In genomic region chr20:50713677-50714101, GRCh38 we compare ENCODE assay signal across 8 cellular contexts. TPM values are rescaled to one million over a fixed set of nuclear protein-coding genes. Genes with fewer than 3 reads are reported as not detected.
DNase-seq lines count a peak whose midpoint lies in the region; ATAC-seq, FAIRE-seq and TF ChIP-seq lines count a peak whose summit lies in the region.

No MANE protein-coding gene starts in this region.

- ATAC-seq in A549 (peak; percentile 54 to 77; a peak in 3 of 6 replicates), lung (ENCODE audit: insufficient read depth, low FRiP score) (no peak), HG03469 (IDR thresholded peaks at IDR 0.05; ENCODE audit: unreplicated experiment) (no peak)

- no peaks in the 10 kb centered on the region for H3K9me3 ChIP-seq in A549
- H3K9me3 ChIP-seq in H1 (ENCODE audit: insufficient read depth in 2 of 2, low read depth in 1 of 2, low read length in 1 of 2): no peaks in the 10 kb centered on the region
- H3K9me3 ChIP-seq in lung (ENCODE audit: control insufficient read depth in 2 of 2, insufficient read depth in 1 of 2, low read length in 1 of 2): no peaks in the 10 kb centered on the region

- H3K23me2 ChIP-seq in H1 (ENCODE audit: low read depth, low read length): no peaks in the 10 kb centered on the region

- H3K14ac ChIP-seq in H1 (ENCODE audit: insufficient read length): no peak overlapping the region

- CTCF ChIA-PET in A549 (lab: Yijun Ruan, JAX) (interaction anchor here (0.6 to 2.4 kb wide), 14 partner anchors 8 to 152 kb away, joined by 3 to 14 read pairs (median 4); no protein-coding TSS in a partner anchor), H1 (lab: Charles Lee; ENCODE audit: partially characterized antibody) (interaction anchor here (0.7 to 8.9 kb wide), 28 partner anchors 10 to 236 kb away, joined by 3 to 61 read pairs (median 4); no protein-coding TSS in a partner anchor)

- H2BK120ac ChIP-seq in H1 (replicated peaks; ENCODE audit: low read depth, low read length): no peak overlapping the region

- TF ChIP-seq RAD21 in A549 (conservative IDR thresholded peaks at IDR 0.05 in 1 of 2, IDR thresholded peaks at IDR 0.05 in 1 of 2) (peak; percentile 56 to 62), H1 (IDR thresholded peaks at IDR 0.05 in 1 of 2, conservative IDR thresholded peaks at IDR 0.05 in 1 of 2; ENCODE audit: low read depth in 2 of 2, low read length in 2 of 2) (peak; percentile 65 to 76)

- H3K79me1 ChIP-seq in H1 (ENCODE audit: low read depth, low read length): no peaks in the 10 kb centered on the region

- H4K8ac ChIP-seq in H1 (ENCODE audit: extremely low read depth, insufficient read depth, low read length): no peak overlapping the region

- peak overlapping the region; percentile 100 for H2AFZ ChIP-seq in H1 (ENCODE audit: low read length)

- H3K4me3 ChIP-seq in A549 (no peak overlapping the region), H1 (ENCODE audit: extremely low read depth in 1 of 4, insufficient read depth in 2 of 4, low read depth in 3 of 4, low read length in 4 of 4) (no peak overlapping the region), lung (no peak overlapping the region)

- H3K4me1 ChIP-seq in A549: peaks cover 14% of the 10 kb centered on the region; the same call in 1 of the 3 replicates
- H3K4me1 ChIP-seq in H1 (replicated peaks in 1 of 4; ENCODE audit: control insufficient read depth in 3 of 4, insufficient read depth in 4 of 4, low read length in 3 of 4): peaks cover 0 to 3% (median 2%) of the 10 kb centered on the region in 4 experiments; a peak in 1 of 7 replicates
- peaks cover 0 to 4% of the 10 kb centered on the region in 2 donors for H3K4me1 ChIP-seq in lung (ENCODE audit: control insufficient read depth in 2 of 2, insufficient read depth in 2 of 2, low read length in 2 of 2)

- H3K4me2 ChIP-seq in A549: no peak overlapping the region
- no peak overlapping the region for H3K4me2 ChIP-seq in H1 (ENCODE audit: insufficient read depth in 1 of 2, low read depth in 2 of 2, low read length in 2 of 2)

- peak in 1 of 2 experiments; percentile 56 for DNase-seq in A549 (ENCODE audit: low read depth in 1 of 2, low spot score in 1 of 2)
- DNase-seq in HTR-8/SVneo (ENCODE audit: insufficient read length, low spot score): peak; percentile 72
- peak in 1 of 2 experiments; percentile 56 for DNase-seq in H1 (ENCODE audit: low read depth in 1 of 2, low spot score in 2 of 2)
- DNase-seq in lung (ENCODE audit: low spot score): no peak
- DNase-seq in effector CD4-positive, alpha-beta T cell: no peak
- no peak for DNase-seq in NCI-H2171 (lab: John Stamatoyannopoulos, UW)
- DNase-seq in H4 (ENCODE audit: low spot score): no peak

- H2BK12ac ChIP-seq in H1 (ENCODE audit: low read depth, low read length): no peak overlapping the region

- H3K27ac ChIP-seq in A549 (peak overlapping the region in 1 of 2 experiments; percentile 44; a peak in 2 of 6 replicates), H1 (ENCODE audit: low read depth, low read length) (no peak overlapping the region), lung (ENCODE audit: low read depth in 1 of 2, low read length in 1 of 2) (no peak overlapping the region)

- no peak overlapping the region for H2BK5ac ChIP-seq in H1 (ENCODE audit: low read depth, low read length)

- H2AK5ac ChIP-seq in H1 (ENCODE audit: low read depth, low read length): no peak overlapping the region

- WGBS in A549 (ENCODE audit: missing lambda C conversion rate): 76% methylated on average over 7 of the region's 7 CpGs
- WGBS in H1 (ENCODE audit: extremely low coverage in 1 of 2, insufficient coverage in 1 of 2, insufficient read length in 1 of 2, insufficient replicate concordance in 2 of 2, low coverage in 1 of 2, low lambda C conversion rate in 2 of 2, missing lambda C conversion rate in 1 of 2), 2 experiments: 67% methylated on average over 7 of the region's 7 CpGs; no CpG with 5 or more reads in 1 of the 2 experiments
- WGBS in lung, 2 donors: 52 to 54% methylated on average over 7 of the region's 7 CpGs

- H3K36me3 ChIP-seq in H1 (ENCODE audit: control insufficient read depth in 2 of 4, insufficient read depth in 4 of 4, low read length in 3 of 4) (no peaks in the 10 kb centered on the region), lung (ENCODE audit: control insufficient read depth in 2 of 2, insufficient read depth in 2 of 2, low read length in 2 of 2) (no peaks in the 10 kb centered on the region)

- no peak overlapping the region for H3K56ac ChIP-seq in H1 (replicated peaks; ENCODE audit: insufficient read length, low read depth, low read length)

- no peak for TF ChIP-seq EP300 in A549 (IDR thresholded peaks at IDR 0.05)
- TF ChIP-seq EP300 in H1 (IDR thresholded peaks at IDR 0.05; ENCODE audit: borderline replicate concordance in 1 of 2, low read depth in 2 of 2, low read length in 2 of 2): no peak

- H4K91ac ChIP-seq in H1 (replicated peaks; ENCODE audit: insufficient read length, low read length): no peak overlapping the region

- TF ChIP-seq POLR2A in A549 (IDR thresholded peaks at IDR 0.05; ENCODE audit: low read length) (no peak), H1 (IDR thresholded peaks at IDR 0.05; ENCODE audit: control extremely low read depth in 1 of 2, low read depth in 2 of 2, low read length in 2 of 2) (no peak)

- no peaks in the 10 kb centered on the region for H4K20me1 ChIP-seq in H1 (replicated peaks in 1 of 2; ENCODE audit: control insufficient read depth in 1 of 2, insufficient read depth in 2 of 2, low read length in 2 of 2)

- H3K23ac ChIP-seq in H1 (ENCODE audit: insufficient read length): no peak overlapping the region

- POLR2A ChIA-PET in A549 (lab: Yijun Ruan, JAX) (no interaction called here), H1 (lab: Charles Lee; ENCODE audit: partially characterized antibody) (interaction anchor here (1.1 to 1.2 kb wide), 2 partner anchors 11 to 16 kb away, joined by 3 to 4 read pairs; no protein-coding TSS in a partner anchor)

- no peak overlapping the region for H2BK20ac ChIP-seq in H1 (ENCODE audit: low read length)

- H4K5ac ChIP-seq in H1 (ENCODE audit: insufficient read length, low read depth, low read length): peak overlapping the region; percentile 65

- H3K4ac ChIP-seq in H1 (replicated peaks; ENCODE audit: insufficient read length, low read depth, low read length): no peak overlapping the region

- no peaks in the 10 kb centered on the region for H3K27me3 ChIP-seq in H1 (replicated peaks in 1 of 4; ENCODE audit: control insufficient read depth in 3 of 4, extremely low read depth in 1 of 4, insufficient read depth in 3 of 4, low read length in 3 of 4)
- H3K27me3 ChIP-seq in lung (ENCODE audit: control insufficient read depth, insufficient read depth): no peaks in the 10 kb centered on the region

- H2BK15ac ChIP-seq in H1 (ENCODE audit: low read length): 0 out of 2 replicates have a peak overlapping the region, but pooled peaks have one; percentile 74

- no peak overlapping the region for H3K18ac ChIP-seq in H1 (ENCODE audit: extremely low read depth, low read length)

- no peak for FAIRE-seq in A549 (lab: Jason Lieb, UNC)
- no peak for FAIRE-seq in HTR-8/SVneo (lab: Jason Lieb, UNC)
- no peak for FAIRE-seq in H1 (lab: Jason Lieb, UNC)

- no peaks in the 10 kb centered on the region for H3K79me2 ChIP-seq in H1 (ENCODE audit: control insufficient read depth in 1 of 2, insufficient read depth in 2 of 2, low read length in 2 of 2)

- TF ChIP-seq CTCF in A549 (IDR thresholded peaks at IDR 0.05): peak; percentile 40
- peak; percentile 46 to 68 (median 66) for TF ChIP-seq CTCF in H1 (IDR thresholded peaks at IDR 0.05; ENCODE audit: control extremely low read depth in 1 of 3, insufficient read depth in 1 of 3, low read depth in 1 of 3, low read length in 3 of 3)
- TF ChIP-seq CTCF in lung (IDR thresholded peaks at IDR 0.05; ENCODE audit: control extremely low read depth, extremely low read depth): peak; percentile 14

- no peak overlapping the region for H3K9ac ChIP-seq in H1 (replicated peaks in 1 of 4; ENCODE audit: extremely low read depth in 1 of 4, low read depth in 3 of 4, low read length in 3 of 4)

RNA-seq across cellular contexts. Expression of gene PARD6B, which starts 17.7 kb away (rescaled TPM):
- 6.2 and 6.4 TPM in 2 replicates for polyA plus RNA-seq in A549 (2011; rRNA removed)
- polyA plus RNA-seq in A549 (2012; cell fraction: cytosol; rRNA removed): 1.6 and 1.7 TPM in 2 replicates
- polyA plus RNA-seq in A549 (2012; cell fraction: nucleus; rRNA removed): 1.3 and 1.7 TPM in 2 replicates
- polyA plus RNA-seq in A549 (2017; fragmentation: RNase III; extraction: RNeasy Plus Mini Kit Qiagen cat#74134 plus additional on column Dnase treatment): 2.7 to 3.1 TPM (median 2.8 TPM) in 3 replicates
- polyA minus RNA-seq in A549 (2011; rRNA and poly(A)+ RNA removed): 11.1 and 11.2 TPM in 2 replicates
- total RNA-seq in H1 (2021; fragmentation: NEBNext Ultra II Directional; extraction: Animal tissue kit (Norgen Biotek cat#: 25700)): 27.3 and 34.1 TPM in 2 replicates
- polyA plus RNA-seq in H1 (2011; rRNA removed): 3.3 and 5.2 TPM in 2 replicates
- polyA plus RNA-seq in H1 (2011; cell fraction: cytosol; rRNA removed): 5.0 TPM
- polyA plus RNA-seq in H1 (2011; cell fraction: nucleus; rRNA removed): 2.2 TPM
- 3.3 to 5.1 TPM (median 3.8 TPM) in 4 replicates for polyA plus RNA-seq in H1 (2012, experiment 1 of 2)
- 1.2 TPM for polyA plus RNA-seq in H1 (2012, experiment 2 of 2)
- polyA plus RNA-seq in H1 (2013, experiment 1 of 2): 5.8 TPM
- polyA plus RNA-seq in H1 (2013, experiment 2 of 2): 5.6 TPM
- 12.2 and 13.7 TPM in 2 replicates for polyA minus RNA-seq in H1 (2011; rRNA and poly(A)+ RNA removed)
- polyA minus RNA-seq in H1 (2011; cell fraction: cytosol; rRNA and poly(A)+ RNA removed): 16.4 TPM
- 6.4 TPM for polyA minus RNA-seq in H1 (2011; cell fraction: nucleus; rRNA and poly(A)+ RNA removed)
- total RNA-seq in lung: 10 to 100 TPM; 38.1 to 41.8 TPM
- 10 to 100 TPM in 1 of 2 donors, 1 to 10 TPM in 1; 2.0 to 13.4 TPM for polyA plus RNA-seq in lung
- total RNA-seq in H4 (2014; rRNA removed; shearing (Covaris generic)): 1.6 and 3.3 TPM in 2 replicates

RNA-seq across cellular contexts. Expression of gene RIPOR3, which starts 22.3 kb away (rescaled TPM):
- polyA plus RNA-seq in A549 (2011; rRNA removed) (0.03 TPM in 1 of 2 replicates, not detected in the other), A549 (2017; fragmentation: RNase III; extraction: RNeasy Plus Mini Kit Qiagen cat#74134 plus additional on column Dnase treatment) (0.05 to 0.06 TPM in 2 of 3 replicates, not detected in the other), H1 (2011; rRNA removed) (3.6 and 5.6 TPM in 2 replicates), lung (1 to 10 TPM; 7.4 to 9.9 TPM)
- polyA plus RNA-seq in A549 (2012; cell fraction: cytosol; rRNA removed): 0.03 and 0.07 TPM in 2 replicates
- polyA plus RNA-seq in A549 (2012; cell fraction: nucleus; rRNA removed): 0.09 and 0.19 TPM in 2 replicates
- 0.05 TPM in 1 of 2 replicates, not detected in the other for polyA minus RNA-seq in A549 (2011; rRNA and poly(A)+ RNA removed)
- total RNA-seq in H1 (2021; fragmentation: NEBNext Ultra II Directional; extraction: Animal tissue kit (Norgen Biotek cat#: 25700)): 4.5 and 4.7 TPM in 2 replicates
- polyA plus RNA-seq in H1 (2011; cell fraction: cytosol; rRNA removed): 6.9 TPM
- 43.0 TPM for polyA plus RNA-seq in H1 (2011; cell fraction: nucleus; rRNA removed)
- polyA plus RNA-seq in H1 (2012, experiment 1 of 2): 5.7 to 7.7 TPM (median 5.9 TPM) in 4 replicates
- polyA plus RNA-seq in H1 (2012, experiment 2 of 2): 1.6 TPM
- polyA plus RNA-seq in H1 (2013, experiment 1 of 2): 3.2 TPM
- 2.5 TPM for polyA plus RNA-seq in H1 (2013, experiment 2 of 2)
- 3.3 and 3.8 TPM in 2 replicates for polyA minus RNA-seq in H1 (2011; rRNA and poly(A)+ RNA removed)
- 3.1 TPM for polyA minus RNA-seq in H1 (2011; cell fraction: cytosol; rRNA and poly(A)+ RNA removed)
- 9.2 TPM for polyA minus RNA-seq in H1 (2011; cell fraction: nucleus; rRNA and poly(A)+ RNA removed)
- total RNA-seq in lung: 1 to 10 TPM; 4.3 to 7.9 TPM
- 0.14 and 0.58 TPM in 2 replicates for total RNA-seq in H4 (2014; rRNA removed; shearing (Covaris generic))

Comparison
In these comparisons a context has a peak if more than half of its experiments do, and no peak if none do; other contexts are left out.
1. ATAC-seq: peak in A549 (2 of 2); none in lung (single experiment) and HG03469 (single experiment).
2. CTCF ChIP-seq: peak in every context shown above with its lines; median percentile 66 in H1; 40 in A549; 14 in lung.
3. Of the 18 proteins assayed by ChIP-seq in both H1 and A549: peak only in H1: none; only in A549: none; in both: CTCF and RAD21; in neither: 16.